10 cellular contexts compared by ENCODE assay signal in the genomic region with DNA sequence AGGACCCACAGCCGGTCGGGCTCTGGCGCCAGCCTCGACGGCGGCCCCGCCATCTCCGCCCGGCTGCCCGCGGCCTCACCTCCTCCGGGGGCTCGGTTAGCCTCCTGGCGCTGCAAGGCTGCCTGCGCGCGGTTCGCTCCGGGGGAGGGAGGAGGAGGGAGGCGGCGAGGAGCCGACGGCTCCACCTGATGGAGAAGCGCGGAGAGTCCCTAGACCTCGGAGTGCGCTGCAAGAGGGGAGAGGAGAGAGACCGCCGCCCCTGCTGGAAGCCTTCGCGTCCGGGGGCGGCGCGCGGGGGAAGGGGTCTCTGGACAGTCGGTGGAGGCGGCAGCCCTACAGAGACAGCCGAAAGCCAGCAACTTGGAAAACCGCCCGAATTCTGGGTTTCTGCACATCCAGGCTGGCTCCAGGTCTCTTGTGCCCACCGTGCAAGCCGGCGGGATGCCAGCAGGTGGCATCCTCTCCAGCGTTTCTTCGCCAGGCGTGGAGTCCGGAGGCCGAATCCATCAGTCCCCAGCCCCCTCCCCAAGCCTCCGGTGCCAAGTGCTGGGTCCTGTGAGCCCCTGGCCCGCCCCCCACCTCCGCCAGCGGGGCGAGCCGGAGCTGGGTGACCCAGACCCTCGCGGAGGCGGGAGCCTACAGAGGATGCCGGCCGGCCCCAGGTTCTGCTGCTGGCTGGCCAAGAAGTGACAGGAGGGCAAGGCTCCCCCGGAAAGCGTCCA. TPM values are rescaled to one million over a fixed set of nuclear protein-coding genes. Genes with fewer than 3 reads are reported as not detected.
DNase-seq lines count a peak whose midpoint lies in the region; ATAC-seq and TF ChIP-seq lines count a peak whose summit lies in the region.
"Had no signal": no experiment of that assay in that cellular context is flagged by ENCODE, and none has a peak within 500 bp of the region (broad histone marks: within the 10 kb centered on the region; RNA-seq: fewer than 3 reads in every experiment).

No MANE protein-coding gene starts in this region.

- H3K9me3 ChIP-seq in SJCRH30 (replicated peaks) = no peaks in the 10 kb centered on the region
- H3K9me3 ChIP-seq: heart right ventricle, upper lobe of left lung had no signal

- H3K27ac ChIP-seq in SJCRH30 = no peak overlapping the region
- H3K27ac ChIP-seq: heart right ventricle, upper lobe of left lung had no signal

- no peak for ATAC-seq in GM18909 (IDR thresholded peaks at IDR 0.05; ENCODE audit: poor library complexity, unreplicated experiment)
- ATAC-seq in HG02588 (IDR thresholded peaks at IDR 0.05; ENCODE audit: unreplicated experiment) = no peak

- H3K36me3 ChIP-seq in SJCRH30 = no peaks in the 10 kb centered on the region
- H3K36me3 ChIP-seq: heart right ventricle, upper lobe of left lung had no signal

- no peaks in the 10 kb centered on the region for H3K27me3 ChIP-seq in SJCRH30

- no peaks in the 10 kb centered on the region for H3K4me1 ChIP-seq in SJCRH30

- peak; percentile 19 for TF ChIP-seq CTCF in NB4 (IDR thresholded peaks at IDR 0.05; ENCODE audit: low read depth, low read length)

- H3K4me3 ChIP-seq in NB4 (ENCODE audit: low read depth, low read length) (no peak overlapping the region), SJCRH30 (no peak overlapping the region)
- H3K4me3 ChIP-seq: upper lobe of left lung had no signal

- DNase-seq in DMS79 treated with DMSO at 0.1 percent for 48 hours (lab: John Stamatoyannopoulos, UW) (peak; percentile 90), NB4 (ENCODE audit: low read depth) (peak; percentile 16), amygdala (lab: John Stamatoyannopoulos, UW) (peak in 38 of 56 donors; percentile 8 to 77 (median 54)), islet precursor cell (peak; percentile 92), SJCRH30 (no peak)
- no peak for DNase-seq in activated naive CD4-positive, alpha-beta T cell treated with anti-CD3 and anti-CD28 coated beads, Interleukin-2, amount 50 U/mL, for 16 hours
- DNase-seq: heart right ventricle had no signal

- no peak for TF ChIP-seq POLR2A in NB4 (IDR thresholded peaks at IDR 0.05; ENCODE audit: extremely low read depth, insufficient read length)

RNA-seq across cellular contexts. Expression of a gene that starts 2.9 kb away (rescaled TPM):
- 0.06 and 0.08 TPM in 2 replicates for total RNA-seq in SJCRH30 (2014; rRNA removed; shearing (Covaris generic))

Comparison
In these comparisons a context has a peak if more than half of its experiments do, and no peak if none do; other contexts are left out.
1. DNase-seq: peak in DMS79 treated with DMSO at 0.1 percent for 48 hours (single experiment), NB4 (single experiment), amygdala (38 of 56) and islet precursor cell (single experiment); none in activated naive CD4-positive, alpha-beta T cell treated with anti-CD3 and anti-CD28 coated beads, Interleukin-2, amount 50 U/mL, for 16 hours (single experiment) and SJCRH30 (0 of 2).